In genomic region chr5:43815504-43815903, GRCh38 we compare ENCODE assay signal across 1 cellular context.
TF ChIP-seq lines count a peak whose summit lies in the region.

No MANE protein-coding gene starts in this region.

TF ChIP-seq in K562, 482 proteins besides CTCF, POLR2A, EP300 and RAD21 (continued from another document):
- TF ChIP-seq PRDM10 (IDR thresholded peaks at IDR 0.05; ENCODE audit: partially characterized antibody): no peak
- TF ChIP-seq SRSF3 (IDR thresholded peaks at IDR 0.05; ENCODE audit: insufficient read depth, low read length): no peak
- TF ChIP-seq CEBPZ (IDR thresholded peaks at IDR 0.05; ENCODE audit: borderline replicate concordance, low read depth, low read length): peak; percentile 59
- peak; percentile 76; the same call in 1 of the 2 replicates for TF ChIP-seq CBX5 (IDR thresholded peaks at IDR 0.05; ENCODE audit: borderline replicate concordance, low read depth)
- TF ChIP-seq KLF1 (tag; IDR thresholded peaks at IDR 0.05): no peak
- 0 out of 2 replicates have a peak, but pooled peaks have one; percentile 40 for TF ChIP-seq CBX1 (IDR thresholded peaks at IDR 0.05; ENCODE audit: low read depth)
- TF ChIP-seq CCAR2 (IDR thresholded peaks at IDR 0.05; ENCODE audit: low read depth, low read length): no peak
- TF ChIP-seq RUNX1 (IDR thresholded peaks at IDR 0.05; ENCODE audit: low read depth): no peak
- TF ChIP-seq ZFP36 (IDR thresholded peaks at IDR 0.05; ENCODE audit: low read depth, low read length, partially characterized antibody): peak; percentile 88
